Comparison of ENCODE assay signal across 8 cellular contexts in genomic region chr17:1485311-1485747, GRCh38. TPM values are rescaled to one million over a fixed set of nuclear protein-coding genes. Genes with fewer than 3 reads are reported as not detected.
DNase-seq lines count a peak whose midpoint lies in the region; ATAC-seq and TF ChIP-seq lines count a peak whose summit lies in the region.

No MANE protein-coding gene starts in this region.

- H3K9me3 ChIP-seq in BLaER1 treated with 17β-estradiol and CSF1 and Interleukin-3, amounts not matched to agents 10 nM and 100 nM (replicated peaks in 1 of 11): no peaks in the 10 kb centered on the region
- H3K9me3 ChIP-seq in OCI-LY1 (ENCODE audit: low read length) (no peaks in the 10 kb centered on the region), liver (ENCODE audit: control insufficient read depth in 4 of 4, low read length in 3 of 4) (no peaks in the 10 kb centered on the region), tibial artery (no peaks in the 10 kb centered on the region)

- no peaks in the 10 kb centered on the region for H3F3A ChIP-seq in OCI-LY1 (ENCODE audit: insufficient read depth, low read length)

- in situ Hi-C loops in brain microvascular endothelial cell (cut with HindIII; ENCODE audit: low pct_ligation_motif_present, low sequenced_read_pairs): no loop called here

- under 1% methylated on average over 57 of the region's 57 CpGs for WGBS in liver

- peaks cover 0 to 13% (median 0%) of the 10 kb centered on the region in 11 experiments; a peak in 7 of 22 replicates for H3K27me3 ChIP-seq in BLaER1 treated with 17β-estradiol and CSF1 and Interleukin-3, amounts not matched to agents 10 nM and 100 nM
- H3K27me3 ChIP-seq in OCI-LY1 (ENCODE audit: insufficient read depth, low read length) (no peaks in the 10 kb centered on the region), brain microvascular endothelial cell (replicated peaks) (no peaks in the 10 kb centered on the region), liver (ENCODE audit: control insufficient read depth in 4 of 4, insufficient read depth in 4 of 4, low read length in 3 of 4) (no peaks in the 10 kb centered on the region), tibial artery (no peaks in the 10 kb centered on the region)

- H3K27ac ChIP-seq in BLaER1 treated with 17β-estradiol and CSF1 and Interleukin-3, amounts not matched to agents 10 nM and 100 nM: peak overlapping the region; percentile 16 to 91 (median 75); a peak in 21 of 22 replicates
- no peak overlapping the region for H3K27ac ChIP-seq in OCI-LY1 (ENCODE audit: low read depth, low read length, poor library complexity, severe bottlenecking)
- peak overlapping the region; percentile 44 for H3K27ac ChIP-seq in brain microvascular endothelial cell
- peak overlapping the region; percentile 65 to 72 for H3K27ac ChIP-seq in liver (ENCODE audit: low read depth in 1 of 2, low read length in 2 of 2)
- H3K27ac ChIP-seq in tibial artery: peak overlapping the region; percentile 99

- H4K20me1 ChIP-seq in BLaER1 treated with 17β-estradiol and CSF1 and Interleukin-3, amounts not matched to agents 10 nM and 100 nM: peaks cover 9 to 59% (median 26%) of the 10 kb centered on the region in 11 experiments; a peak in 19 of 22 replicates
- H4K20me1 ChIP-seq in OCI-LY1 (ENCODE audit: insufficient read depth, low read length): no peaks in the 10 kb centered on the region

- H3K79me2 ChIP-seq in OCI-LY1 (ENCODE audit: insufficient read depth, low read length): no peaks in the 10 kb centered on the region

- no peaks in the 10 kb centered on the region for H3K9me2 ChIP-seq in OCI-LY1 (ENCODE audit: low read depth, low read length)

- no peak for TF ChIP-seq RAD21 in liver (IDR thresholded peaks at IDR 0.05)

- no peak for TF ChIP-seq CTCF in OCI-LY1 (IDR thresholded peaks at IDR 0.05; ENCODE audit: low read length)
- no peak for TF ChIP-seq CTCF in brain microvascular endothelial cell (IDR thresholded peaks at IDR 0.05; ENCODE audit: low read depth, low read length, missing control alignments)
- TF ChIP-seq CTCF in liver (IDR thresholded peaks at IDR 0.05; ENCODE audit: low read depth, low read length, missing input control): no peak
- no peak for TF ChIP-seq CTCF in tibial artery (IDR thresholded peaks at IDR 0.05)

- peak overlapping the region; percentile 60 to 80 (median 69) for H3K4me3 ChIP-seq in BLaER1 treated with 17β-estradiol and CSF1 and Interleukin-3, amounts not matched to agents 10 nM and 100 nM
- H3K4me3 ChIP-seq in OCI-LY1 (ENCODE audit: low read depth, low read length, poor library complexity, severe bottlenecking) (peak overlapping the region; percentile 67), brain microvascular endothelial cell (ENCODE audit: low read depth, low read length) (peak overlapping the region; percentile 59), liver (ENCODE audit: low read depth in 1 of 3, low read length in 3 of 3) (peak overlapping the region; percentile 36 to 90 (median 53)), tibial artery (peak overlapping the region; percentile 84 to 87)

- peaks cover 35 to 66% (median 57%) of the 10 kb centered on the region in 10 experiments for H3K4me1 ChIP-seq in BLaER1 treated with 17β-estradiol and CSF1 and Interleukin-3, amounts not matched to agents 10 nM and 100 nM
- H3K4me1 ChIP-seq in OCI-LY1 (ENCODE audit: insufficient read depth, low read length, severe bottlenecking): peaks cover 45% of the 10 kb centered on the region
- peaks cover 11 to 60% (median 30%) of the 10 kb centered on the region in 4 donors for H3K4me1 ChIP-seq in liver (ENCODE audit: control insufficient read depth in 4 of 4, insufficient read depth in 4 of 4, low read length in 3 of 4)
- H3K4me1 ChIP-seq in tibial artery: peaks cover 0 to 83% (median 61%) of the 10 kb centered on the region in 4 donors

- peak overlapping the region; percentile 73 to 89 (median 81) for H3K9ac ChIP-seq in BLaER1 treated with 17β-estradiol and CSF1 and Interleukin-3, amounts not matched to agents 10 nM and 100 nM
- H3K9ac ChIP-seq in OCI-LY1 (ENCODE audit: low read length) (peak overlapping the region; percentile 60; the same call in 1 of the 2 replicates), liver (ENCODE audit: low read depth in 1 of 2, low read length in 2 of 2) (no peak overlapping the region)

- peak overlapping the region; percentile 83 to 99 (median 94) for H3K4me2 ChIP-seq in BLaER1 treated with 17β-estradiol and CSF1 and Interleukin-3, amounts not matched to agents 10 nM and 100 nM
- peak overlapping the region; percentile 74 for H3K4me2 ChIP-seq in OCI-LY1 (ENCODE audit: low read length)

- DNase-seq in brain microvascular endothelial cell (no peak), tibial artery (no peak), NCI-H2171 (lab: John Stamatoyannopoulos, UW) (no peak), NCI-H526 treated with DMSO at 0.1 percent for 48 hours (lab: John Stamatoyannopoulos, UW) (no peak)

- ATAC-seq in GM21447 (IDR thresholded peaks at IDR 0.05; ENCODE audit: unreplicated experiment): peak; percentile 2

- peaks cover 0 to 36% (median 12%) of the 10 kb centered on the region in 11 experiments; a peak in 16 of 22 replicates for H3K36me3 ChIP-seq in BLaER1 treated with 17β-estradiol and CSF1 and Interleukin-3, amounts not matched to agents 10 nM and 100 nM
- H3K36me3 ChIP-seq in OCI-LY1 (ENCODE audit: insufficient read depth, low read length) (peaks cover 9% of the 10 kb centered on the region), brain microvascular endothelial cell (replicated peaks) (peaks cover 22% of the 10 kb centered on the region), liver (ENCODE audit: control insufficient read depth in 4 of 4, insufficient read depth in 3 of 4, low read depth in 1 of 4, low read length in 3 of 4) (peaks cover 5 to 12% (median 8%) of the 10 kb centered on the region in 4 donors), tibial artery (peaks cover 13 to 38% (median 36%) of the 10 kb centered on the region in 3 donors)

- intact Hi-C loops in tibial artery (cut with DNase I; ENCODE audit: low total_unique reads): no loop called here

- H2AFZ ChIP-seq in OCI-LY1 (ENCODE audit: low read length): no peak overlapping the region

TF ChIP-seq in liver, 16 proteins besides CTCF, POLR2A, EP300 and RAD21:
- no peak for TF ChIP-seq NR2F2 (IDR thresholded peaks at IDR 0.05)
TF ChIP-seq in liver: peak in this region for 0.

RNA-seq across cellular contexts. Expression of gene MYO1C, which starts 7.2 kb away (rescaled TPM):
- 10 to 100 TPM; 20.3 to 61.7 TPM for total RNA-seq in liver
- polyA plus RNA-seq in liver: 10 to 100 TPM; 22.9 to 33.6 TPM

RNA-seq across cellular contexts. Expression of gene CRK, which starts 29.3 kb away (rescaled TPM):
- 10 to 100 TPM; 35.9 to 69.9 TPM for total RNA-seq in liver
- polyA plus RNA-seq in liver: 10 to 100 TPM; 29.5 to 33.7 TPM

RNA-seq across cellular contexts. Expression of gene INPP5K, which starts 31.1 kb away (rescaled TPM):
- total RNA-seq in liver: 10 to 100 TPM; 19.2 to 47.1 TPM
- 10 to 100 TPM in 1 of 2 donors, 1 to 10 TPM in 1; 9.9 to 12.5 TPM for polyA plus RNA-seq in liver

Comparison
In these comparisons a context has a peak if more than half of its experiments do, and no peak if none do; other contexts are left out.
1. H3K9ac ChIP-seq: peak in BLaER1 treated with 17β-estradiol and CSF1 and Interleukin-3, amounts not matched to agents 10 nM and 100 nM (11 of 11) and OCI-LY1 (single experiment); none in liver (0 of 2).
2. Peak in every context shown above with its lines, with median percentiles within 50 percentile points of each other: H3K4me3 ChIP-seq.